ENCODE assay signal across 8 cellular contexts in genomic region chr16:66357523-66357928, GRCh38. TPM values are rescaled to one million over a fixed set of nuclear protein-coding genes. Genes with fewer than 3 reads are reported as not detected.
A peak's percentile ranks its signal among the peaks of the same experiment; 100 is the strongest.
DNase-seq lines count a peak whose midpoint lies in the region; TF ChIP-seq lines count a peak whose summit lies in the region.

No MANE protein-coding gene starts in this region.

- TF ChIP-seq CTCF in AG10803 (conservative IDR thresholded peaks at IDR 0.05; ENCODE audit: low read length) (peak; percentile 79), GM10248 (IDR thresholded peaks at IDR 0.05; ENCODE audit: control extremely low read depth, extremely low read depth, low read depth, missing control alignments) (peak; percentile 79), glutamatergic neuron (IDR thresholded peaks at IDR 0.05; ENCODE audit: partially characterized antibody, unreplicated experiment) (peak; percentile 77)

- H3K9me3 Mint-ChIP-seq in activated CD4-positive, alpha-beta T cell treated with anti-CD3 and anti-CD28 coated beads, Interleukin-2, amount 10 ng/mL, durations not matched to agents 7 days and 5 days = no peaks in the 10 kb centered on the region
- H3K9me3 Mint-ChIP-seq in glutamatergic neuron (ENCODE audit: unreplicated experiment) = peaks cover 21% of the 10 kb centered on the region

- CTCF ChIA-PET in GM10248 (lab: Yijun Ruan, JAX) = interaction anchor here (0.8 to 9.2 kb wide), 26 partner anchors 8 to 510 kb away, joined by 3 to 134 read pairs (median 4); partner anchors contain the start of gene CDH5
- CTCF ChIA-PET in activated CD4-positive, alpha-beta T cell treated with anti-CD3 and anti-CD28 coated beads, Interleukin-2, amount 10 ng/mL, durations not matched to agents 7 days and 5 days (lab: Charles Lee) = interaction anchor here (0.7 to 2.1 kb wide), 3 partner anchors 12 to 21 kb away, joined by 3 to 6 read pairs (median 3); no protein-coding TSS in a partner anchor

- no peaks in the 10 kb centered on the region for H3K36me3 Mint-ChIP-seq in activated CD4-positive, alpha-beta T cell treated with anti-CD3 and anti-CD28 coated beads, Interleukin-2, amount 10 ng/mL, durations not matched to agents 7 days and 5 days (ENCODE audit: low read depth)
- peaks cover 1% of the 10 kb centered on the region for H3K36me3 Mint-ChIP-seq in glutamatergic neuron (ENCODE audit: unreplicated experiment)

- H3K27me3 Mint-ChIP-seq in activated CD4-positive, alpha-beta T cell treated with anti-CD3 and anti-CD28 coated beads, Interleukin-2, amount 10 ng/mL, durations not matched to agents 7 days and 5 days = peaks cover 37% of the 10 kb centered on the region
- H3K27me3 Mint-ChIP-seq in glutamatergic neuron (ENCODE audit: unreplicated experiment) = peaks cover 11% of the 10 kb centered on the region

- peaks cover 5% of the 10 kb centered on the region for H3K4me1 Mint-ChIP-seq in activated CD4-positive, alpha-beta T cell treated with anti-CD3 and anti-CD28 coated beads, Interleukin-2, amount 10 ng/mL, durations not matched to agents 7 days and 5 days
- H3K4me1 Mint-ChIP-seq in glutamatergic neuron (ENCODE audit: low read depth, unreplicated experiment) = peaks cover 41% of the 10 kb centered on the region

- no peak overlapping the region for H3K4me3 ChIP-seq in AG10803 (ENCODE audit: low read length)

- H3K4me3 Mint-ChIP-seq in activated CD4-positive, alpha-beta T cell treated with anti-CD3 and anti-CD28 coated beads, Interleukin-2, amount 10 ng/mL, durations not matched to agents 7 days and 5 days = no peak overlapping the region
- H3K4me3 Mint-ChIP-seq in glutamatergic neuron (ENCODE audit: unreplicated experiment) = no peak overlapping the region

- H3K27ac Mint-ChIP-seq in activated CD4-positive, alpha-beta T cell treated with anti-CD3 and anti-CD28 coated beads, Interleukin-2, amount 10 ng/mL, durations not matched to agents 7 days and 5 days = no peak overlapping the region
- no peak overlapping the region for H3K27ac Mint-ChIP-seq in glutamatergic neuron (ENCODE audit: unreplicated experiment)

- DNase-seq in AG10803 (ENCODE audit: low read depth) (peak; percentile 83), GM10248 (ENCODE audit: extremely low spot score) (peak; percentile 71), NCI-H2107 (lab: John Stamatoyannopoulos, UW) (peak; percentile 6), glutamatergic neuron (peak; percentile 52), putamen (ENCODE audit: low spot score) (peak; percentile 34), NCI-H1048 (lab: John Stamatoyannopoulos, UW) (no peak)
- DNase-seq in activated CD4-positive, alpha-beta T cell treated with anti-CD3 and anti-CD28 coated beads, Interleukin-2, amount 10 ng/mL, durations not matched to agents 7 days and 5 days = peak; percentile 29
- DNase-seq in stimulated activated naive CD4-positive, alpha-beta T cell (lab: John Stamatoyannopoulos, UW) = no peak

- POLR2A ChIA-PET in GM10248 (lab: Yijun Ruan, JAX) = no interaction called here
- POLR2A ChIA-PET in activated CD4-positive, alpha-beta T cell treated with anti-CD3 and anti-CD28 coated beads, Interleukin-2, amount 10 ng/mL, durations not matched to agents 7 days and 5 days (lab: Charles Lee) = no interaction called here

RNA-seq across cellular contexts. Expression of gene CDH5, which starts 9.0 kb away (rescaled TPM):
- total RNA-seq in activated CD4-positive, alpha-beta T cell treated with anti-CD3 and anti-CD28 coated beads, Interleukin-2, amount 10 ng/mL, durations not matched to agents 7 days and 5 days = not detected
- 9.6 TPM for total RNA-seq in glutamatergic neuron (ENCODE audit: unreplicated experiment)

Comparison
In these comparisons a context has a peak if more than half of its experiments do, and no peak if none do; other contexts are left out.
1. DNase-seq: peak in AG10803 (single experiment), GM10248 (single experiment), NCI-H2107 (single experiment), activated CD4-positive, alpha-beta T cell treated with anti-CD3 and anti-CD28 coated beads, Interleukin-2, amount 10 ng/mL, durations not matched to agents 7 days and 5 days (single experiment), glutamatergic neuron (single experiment) and putamen (single experiment); none in stimulated activated naive CD4-positive, alpha-beta T cell (0 of 6) and NCI-H1048 (single experiment).
2. RNA of gene CDH5, which starts 9.0 kb away (total RNA-seq): 9.6 TPM in glutamatergic neuron (single experiment); not detected in activated CD4-positive, alpha-beta T cell treated with anti-CD3 and anti-CD28 coated beads, Interleukin-2, amount 10 ng/mL, durations not matched to agents 7 days and 5 days; every median in the first group is over 10 times any median in the second.
3. Peak in every context shown above with its lines, with median percentiles within 50 percentile points of each other: CTCF ChIP-seq.